1 cellular context compared by ENCODE assay signal in the genomic region with DNA sequence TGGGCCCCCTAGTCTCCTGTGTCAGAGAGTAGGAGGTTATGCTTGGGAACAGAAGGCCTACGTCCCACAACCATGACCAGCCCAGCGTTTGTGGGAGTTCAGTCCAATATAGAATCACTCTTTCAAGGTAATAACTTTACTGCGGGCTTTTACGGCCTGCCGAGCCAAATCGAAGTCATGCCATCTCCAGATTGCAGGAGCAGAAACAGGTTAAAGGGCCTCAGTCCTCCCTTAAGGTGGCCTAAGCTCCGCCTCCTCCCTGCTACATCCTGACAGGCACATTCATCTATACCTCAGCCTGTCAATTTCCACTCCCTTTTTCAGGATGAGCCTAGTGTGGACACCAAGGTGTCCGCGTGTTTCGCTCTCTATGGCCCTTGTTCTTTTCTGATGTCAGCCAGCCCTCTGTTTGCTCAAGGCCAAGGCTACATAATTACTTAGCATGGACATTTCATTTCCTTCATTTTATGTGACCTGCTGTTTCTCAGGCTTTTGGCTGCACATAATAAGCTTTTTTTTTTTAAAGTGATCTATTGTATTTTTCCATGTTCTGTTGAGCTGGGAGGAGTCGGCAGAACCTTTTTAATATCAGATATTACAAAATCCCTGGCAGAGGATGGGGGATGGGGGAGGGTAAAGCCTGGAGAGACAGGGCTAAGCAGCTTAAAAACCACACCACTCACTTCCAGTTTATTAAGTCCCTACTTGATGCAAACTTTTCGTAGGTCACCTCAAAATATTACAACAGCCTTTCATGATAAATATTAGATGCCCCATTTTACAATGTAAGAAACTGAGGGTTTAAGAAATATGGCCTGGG.
TF ChIP-seq lines count a peak whose summit lies in the region.

No MANE protein-coding gene starts in this region.

TF ChIP-seq in H1, 55 proteins besides CTCF, POLR2A, EP300 and RAD21 (continued from another document):
- TF ChIP-seq CTBP2 (IDR thresholded peaks at IDR 0.05; ENCODE audit: borderline replicate concordance, insufficient read depth, insufficient read length, low read length) (no peak), RBBP5 (IDR thresholded peaks at IDR 0.05; ENCODE audit: borderline replicate concordance, low read depth, low read length) (no peak), TEAD4 (IDR thresholded peaks at IDR 0.05; ENCODE audit: low read depth, low read length) (no peak), FOSL1 (IDR thresholded peaks at IDR 0.05; ENCODE audit: insufficient read depth, low read depth, low read length) (no peak)
